ENCODE assay signal across 17 cellular contexts in the genomic region with DNA sequence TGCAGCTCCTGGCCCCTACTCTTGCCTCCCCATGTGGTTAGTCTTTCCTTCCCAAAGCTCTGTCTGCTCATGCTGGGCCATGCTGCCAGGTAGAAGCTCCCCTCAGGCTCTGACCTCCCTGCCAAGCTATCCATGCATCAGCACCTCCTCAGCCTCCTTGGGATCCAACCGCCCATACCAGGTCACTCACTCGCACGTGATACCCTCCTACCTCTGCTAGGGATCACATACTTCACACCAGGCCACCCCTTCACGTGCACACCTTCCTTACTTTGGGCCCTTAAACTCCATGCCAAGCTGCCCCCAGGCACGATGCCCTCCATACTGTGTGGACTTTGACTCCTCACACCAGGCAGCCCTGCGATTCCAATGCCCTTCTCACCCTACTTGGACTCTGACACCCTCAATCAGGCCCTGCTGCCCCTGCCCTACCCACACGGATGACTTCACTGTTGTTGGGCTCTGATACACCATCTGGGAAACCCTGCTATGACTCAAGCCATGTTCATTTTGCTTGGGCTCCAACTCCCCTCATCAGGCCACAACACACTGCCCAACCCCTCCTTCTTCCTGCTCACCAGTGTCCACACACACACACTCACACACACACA. TPM values are rescaled to one million over a fixed set of nuclear protein-coding genes. Genes with fewer than 3 reads are reported as not detected.
DNase-seq lines count a peak whose midpoint lies in the region; ATAC-seq, FAIRE-seq and TF ChIP-seq lines count a peak whose summit lies in the region.
"Had no signal": no experiment of that assay in that cellular context is flagged by ENCODE, and none has a peak within 500 bp of the region (broad histone marks: within the 10 kb centered on the region; RNA-seq: fewer than 3 reads in every experiment).

No MANE protein-coding gene starts in this region.

- peaks cover 27% of the 10 kb centered on the region for H3K36me3 Mint-ChIP-seq in MCF 10A (ENCODE audit: insufficient read depth, unreplicated experiment)

- BruUV-seq in MCF 10A (replicated peaks; lab: Mats Ljungman, UMichigan) (no TSS peak), A673 (replicated peaks; lab: Mats Ljungman, UMichigan) (no TSS peak)

- H3K4me3 ChIP-seq in breast epithelium = no peak overlapping the region
- H3K4me3 ChIP-seq in brain microvascular endothelial cell (ENCODE audit: low read depth, low read length) = no peak overlapping the region
- H3K4me3 ChIP-seq in keratinocyte (ENCODE audit: control insufficient read depth in 2 of 3, extremely low read depth in 1 of 3, insufficient read depth in 2 of 3, low read depth in 1 of 3, low read length in 3 of 3) = no peak overlapping the region
- H3K4me3 ChIP-seq in A673 (ENCODE audit: low read depth, low read length, poor library complexity, severe bottlenecking) = no peak overlapping the region
- H3K4me3 ChIP-seq in dorsolateral prefrontal cortex = no peak overlapping the region
- H3K4me3 ChIP-seq: transverse colon had no signal

- no peak for TF ChIP-seq POLR2A in breast epithelium (IDR thresholded peaks at IDR 0.05)

- peaks cover 29% of the 10 kb centered on the region for H3K9me3 Mint-ChIP-seq in MCF 10A (ENCODE audit: unreplicated experiment)

- POLR2A ChIA-PET in MCF 10A (lab: Yijun Ruan, JAX) (interaction anchor here (0.6 kb wide), 1 partner anchor 25 kb away, joined by 3 read pairs; no protein-coding TSS in a partner anchor), A673 (lab: Charles Lee; ENCODE audit: low non-redundant PET) (no interaction called here)

- H3K9me3 ChIP-seq in breast epithelium (peaks cover 35 to 40% of the 10 kb centered on the region in 2 donors), keratinocyte (ENCODE audit: control insufficient read depth, low read depth, low read length) (no peaks in the 10 kb centered on the region), A673 (ENCODE audit: low read depth, low read length, poor library complexity, severe bottlenecking) (peaks cover 2% of the 10 kb centered on the region)

- peak; percentile 34 for FAIRE-seq in keratinocyte (lab: Jason Lieb, UNC)
- FAIRE-seq in GM19239 (lab: Jason Lieb, UNC) = no peak

- no peak overlapping the region for H2AFZ ChIP-seq in keratinocyte (ENCODE audit: control insufficient read depth, low read length)

- H4K20me1 ChIP-seq in keratinocyte (ENCODE audit: control insufficient read depth, extremely low read depth, insufficient read depth, low read length) = no peaks in the 10 kb centered on the region

- H3K4me3 Mint-ChIP-seq in MCF 10A (ENCODE audit: unreplicated experiment) = no peak overlapping the region
- H3K4me3 Mint-ChIP-seq: activated T-helper 17 cell treated with anti-CD3 and anti-CD28 coated beads, Interleukin-2, amount 50 U/mL, for 72 hours; brain; T-helper 2 cell treated with Interferon-gamma antibody and Interleukin-4, amounts not matched to agents 5 μg/mL and 100 μg/mL, for 36 hours had no signal

- H3K4me2 ChIP-seq in keratinocyte (ENCODE audit: control insufficient read depth, extremely low read depth, insufficient read depth, low read depth, low read length) = no peak overlapping the region

- H3K4me1 Mint-ChIP-seq in MCF 10A (ENCODE audit: insufficient read depth, unreplicated experiment) = peaks cover 5% of the 10 kb centered on the region
- H3K4me1 Mint-ChIP-seq: activated T-helper 17 cell treated with anti-CD3 and anti-CD28 coated beads, Interleukin-2, amount 50 U/mL, for 72 hours; brain had no signal

- H3K27ac ChIP-seq in breast epithelium (no peak overlapping the region), brain microvascular endothelial cell (no peak overlapping the region), keratinocyte (ENCODE audit: control insufficient read depth, insufficient read depth, low read length) (no peak overlapping the region), A673 (ENCODE audit: low read depth, low read length, poor library complexity, severe bottlenecking) (no peak overlapping the region), dorsolateral prefrontal cortex (no peak overlapping the region)
- H3K27ac ChIP-seq: 22Rv1, transverse colon had no signal

- H3K36me3 ChIP-seq in breast epithelium = no peaks in the 10 kb centered on the region
- H3K36me3 ChIP-seq in brain microvascular endothelial cell (replicated peaks) = peaks cover 8% of the 10 kb centered on the region
- H3K36me3 ChIP-seq in keratinocyte (ENCODE audit: control insufficient read depth in 2 of 2, extremely low read depth in 1 of 2, insufficient read depth in 2 of 2, low read length in 2 of 2) = peaks cover 2 to 5% of the 10 kb centered on the region in 2 experiments
- H3K36me3 ChIP-seq in A673 (ENCODE audit: insufficient read depth, low read length, poor library complexity, severe bottlenecking) = peaks cover 3% of the 10 kb centered on the region

- no peaks in the 10 kb centered on the region for H3K9me1 ChIP-seq in keratinocyte (ENCODE audit: control insufficient read depth, extremely low read depth, insufficient read depth, low read length)

- ATAC-seq in GM19351 (IDR thresholded peaks at IDR 0.05; ENCODE audit: unreplicated experiment) = no peak
- ATAC-seq: activated T-helper 17 cell treated with anti-CD3 and anti-CD28 coated beads, Interleukin-2, amount 50 U/mL, for 72 hours had no signal

- no peaks in the 10 kb centered on the region for H3K79me2 ChIP-seq in keratinocyte (ENCODE audit: control insufficient read depth, insufficient read depth, low read length)

- in situ Hi-C loops in brain microvascular endothelial cell (cut with HindIII; ENCODE audit: low pct_ligation_motif_present, low sequenced_read_pairs) = no loop called here

- H3K27ac Mint-ChIP-seq in MCF 10A (ENCODE audit: low read depth, unreplicated experiment) = no peak overlapping the region
- H3K27ac Mint-ChIP-seq: activated T-helper 17 cell treated with anti-CD3 and anti-CD28 coated beads, Interleukin-2, amount 50 U/mL, for 72 hours; brain; T-helper 2 cell treated with Interferon-gamma antibody and Interleukin-4, amounts not matched to agents 5 μg/mL and 100 μg/mL, for 36 hours had no signal

- DNase-seq in MCF 10A (ENCODE audit: unreplicated experiment) = peak; percentile 13
- no peak for DNase-seq in breast epithelium (ENCODE audit: low spot score in 2 of 2)
- DNase-seq in brain microvascular endothelial cell = peak; percentile 53
- DNase-seq in keratinocyte (ENCODE audit: low read depth, low spot score) = no peak
- no peak for DNase-seq in GM19239 (ENCODE audit: insufficient read length, low spot score)
- DNase-seq in A673 (ENCODE audit: low spot score) = no peak
- DNase-seq in dorsolateral prefrontal cortex = no peak
- DNase-seq: NCI-H2227 treated with DMSO at 0.1 percent for 48 hours; posterior cingulate gyrus; stimulated activated CD8-positive, alpha-beta memory T cell treated with anti-CD3 and anti-CD28 coated beads, Interleukin-4, amount 100 ng/mL, for 48 hours; transverse colon had no signal

- intact Hi-C loops in MCF 10A (cut with micrococcal nuclease) (no loop called here), breast epithelium (cut with DNase I; ENCODE audit: low total_unique reads) (no loop called here), A673 (cut with micrococcal nuclease; ENCODE audit: unreplicated experiment) (no loop called here), dorsolateral prefrontal cortex (cut with DNase I) (no loop called here)

- TF ChIP-seq CTCF in MCF 10A (IDR thresholded peaks at IDR 0.05; ENCODE audit: unreplicated experiment) (no peak), breast epithelium (IDR thresholded peaks at IDR 0.05) (no peak), brain microvascular endothelial cell (IDR thresholded peaks at IDR 0.05; ENCODE audit: low read depth, low read length, missing control alignments) (no peak), keratinocyte (optimal IDR thresholded peaks at IDR 0.05 in 1 of 3, IDR thresholded peaks at IDR 0.05 in 1 of 3, conservative IDR thresholded peaks at IDR 0.05 in 1 of 3; ENCODE audit: extremely low read depth in 1 of 3, insufficient read depth in 2 of 3, low read length in 3 of 3) (no peak), A673 (conservative IDR thresholded peaks at IDR 0.05; ENCODE audit: low read depth, low read length) (no peak), dorsolateral prefrontal cortex (IDR thresholded peaks at IDR 0.05 in 54 of 56, conservative IDR thresholded peaks at IDR 0.05 in 2 of 56; ENCODE audit: low read depth in 1 of 56, partially characterized antibody in 56 of 56) (no peak)

- H3K27me3 ChIP-seq in breast epithelium (no peaks in the 10 kb centered on the region), brain microvascular endothelial cell (replicated peaks) (no peaks in the 10 kb centered on the region), keratinocyte (ENCODE audit: control insufficient read depth, extremely low read depth, insufficient read depth, low read length) (no peaks in the 10 kb centered on the region), A673 (replicated peaks; ENCODE audit: insufficient read depth, low read depth, low read length, poor library complexity) (no peaks in the 10 kb centered on the region), dorsolateral prefrontal cortex (no peaks in the 10 kb centered on the region)
- H3K27me3 ChIP-seq: transverse colon had no signal

- no peaks in the 10 kb centered on the region for H3K27me3 Mint-ChIP-seq in MCF 10A (ENCODE audit: insufficient read depth, unreplicated experiment)
- H3K27me3 Mint-ChIP-seq: activated T-helper 17 cell treated with anti-CD3 and anti-CD28 coated beads, Interleukin-2, amount 50 U/mL, for 72 hours; brain had no signal

- dilution Hi-C loops in keratinocyte (cut with MboI; ENCODE audit: extremely low pct_ligation_motif_present, low sequenced_read_pairs) = no loop called here

- no peak overlapping the region for H3K9ac ChIP-seq in keratinocyte (ENCODE audit: control insufficient read depth, extremely low read depth, insufficient read depth, low read length)

- CTCF ChIA-PET in MCF 10A (lab: Yijun Ruan, JAX) (interaction anchor here (0.7 kb wide), 1 partner anchor 38 kb away, joined by 3 read pairs; no protein-coding TSS in a partner anchor), A673 (lab: Charles Lee) (no interaction called here)

- no peaks in the 10 kb centered on the region for H3K4me1 ChIP-seq in breast epithelium
- no peaks in the 10 kb centered on the region for H3K4me1 ChIP-seq in keratinocyte (ENCODE audit: control insufficient read depth, extremely low read depth, insufficient read depth, low read length)
- no peaks in the 10 kb centered on the region for H3K4me1 ChIP-seq in A673 (ENCODE audit: insufficient read depth, low read length, poor library complexity, severe bottlenecking)
- H3K4me1 ChIP-seq: transverse colon had no signal

RNA-seq across cellular contexts. Expression of a gene that starts 34.1 kb away (rescaled TPM):
- total RNA-seq in MCF 10A (2022) (1.3 and 2.4 TPM in 2 replicates), breast epithelium (10 to 100 TPM in 2 of 3 donors, 1 to 10 TPM in 1; 5.9 to 24.9 (median 16.4) TPM), A673 (2021) (3.4 and 4.4 TPM in 2 replicates), dorsolateral prefrontal cortex (100 to 1,000 TPM; 111 to 352 (median 252) TPM)
- 0.46 to 0.90 TPM (median 0.60 TPM) in 3 replicates for polyA plus RNA-seq in keratinocyte
- polyA plus RNA-seq in keratinocyte (2011; ENCODE audit: low read depth) = 0.20 TPM
- 0.08 and 0.19 TPM in 2 replicates for polyA plus RNA-seq in keratinocyte (2011; cell fraction: cytosol; rRNA removed)
- polyA plus RNA-seq in keratinocyte (2011; cell fraction: nucleus; rRNA removed) = 0.45 and 0.61 TPM in 2 replicates
- polyA plus RNA-seq in keratinocyte (2012; ENCODE audit: low replicate concordance) = 0.23 and 0.56 TPM in 2 replicates
- 2.1 to 2.2 TPM (median 2.2 TPM) in 3 replicates for polyA minus RNA-seq in keratinocyte
- polyA minus RNA-seq in keratinocyte (2011; cell fraction: cytosol; rRNA and poly(A)+ RNA removed) = not detected
- polyA minus RNA-seq in keratinocyte (2011; cell fraction: nucleus; rRNA and poly(A)+ RNA removed) = 2.3 and 5.3 TPM in 2 replicates
- total RNA-seq: HT-29 had no signal

RNA-seq across cellular contexts. Expression of a gene that starts 40.3 kb away (rescaled TPM):
- total RNA-seq in MCF 10A (2022) (27.4 and 27.8 TPM in 2 replicates), breast epithelium (10 to 100 TPM; 30.0 to 87.1 (median 68.2) TPM), A673 (2021) (20.9 and 29.7 TPM in 2 replicates), dorsolateral prefrontal cortex (10 to 100 TPM; 19.7 to 72.4 (median 49.3) TPM)
- 45.1 to 66.0 TPM (median 65.6 TPM) in 3 replicates for polyA plus RNA-seq in keratinocyte
- polyA plus RNA-seq in keratinocyte (2011; ENCODE audit: low read depth) = 39.4 TPM
- 57.8 and 68.0 TPM in 2 replicates for polyA plus RNA-seq in keratinocyte (2011; cell fraction: cytosol; rRNA removed)
- 40.7 and 57.4 TPM in 2 replicates for polyA plus RNA-seq in keratinocyte (2011; cell fraction: nucleus; rRNA removed)
- 52.1 and 69.1 TPM in 2 replicates for polyA plus RNA-seq in keratinocyte (2012; ENCODE audit: low replicate concordance)
- 5.6 to 33.0 TPM (median 18.8 TPM) in 3 replicates for polyA minus RNA-seq in keratinocyte
- 25.5 TPM for polyA minus RNA-seq in keratinocyte (2011; cell fraction: cytosol; rRNA and poly(A)+ RNA removed)
- 11.0 and 22.5 TPM in 2 replicates for polyA minus RNA-seq in keratinocyte (2011; cell fraction: nucleus; rRNA and poly(A)+ RNA removed)

Comparison
In these comparisons a context has a peak if more than half of its experiments do, and no peak if none do; other contexts are left out.
1. DNase-seq: peak in MCF 10A (single experiment) and brain microvascular endothelial cell (single experiment); none in breast epithelium (0 of 2), keratinocyte (single experiment), GM19239 (single experiment), A673 (single experiment) and dorsolateral prefrontal cortex (0 of 10).
2. RNA of a gene that starts 34.1 kb away (total RNA-seq): 111 to 352 TPM in dorsolateral prefrontal cortex; 5.9 to 24.9 TPM in breast epithelium, 3.4 to 4.4 TPM in A673 and 1.3 to 2.4 TPM in MCF 10A; every median in the first group is over 4 times any median in the second.